In the genomic region with DNA sequence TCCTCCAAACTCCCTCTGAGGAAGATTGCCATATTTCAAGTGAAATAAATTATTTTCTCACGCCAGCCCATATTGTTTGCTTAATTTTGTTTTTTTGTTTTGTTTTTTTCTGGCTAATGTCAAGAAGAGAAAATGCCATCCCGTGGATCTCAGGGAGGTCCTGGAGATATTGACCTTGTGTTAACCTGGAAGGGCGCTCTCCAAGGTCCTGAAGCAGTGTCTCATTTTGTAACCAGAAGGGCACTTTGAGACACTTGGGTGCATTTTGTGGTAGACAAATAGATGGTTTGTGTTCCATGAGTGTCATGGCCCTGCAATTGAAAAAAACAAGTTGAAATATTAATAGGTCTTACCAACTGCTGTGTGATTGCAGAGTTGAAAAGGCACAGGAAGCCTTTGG, we compare ENCODE assay signal across 4 cellular contexts.
TF ChIP-seq lines count a peak whose summit lies in the region.

No MANE protein-coding gene starts in this region.

TF ChIP-seq in SK-N-SH, 30 proteins besides CTCF, POLR2A, EP300 and RAD21:
- TF ChIP-seq REST (IDR thresholded peaks at IDR 0.05; ENCODE audit: low read depth, low read length) (peak; percentile 78; the same call in 1 of the 2 replicates), NFIC (IDR thresholded peaks at IDR 0.05; ENCODE audit: borderline replicate concordance) (no peak)

TF ChIP-seq in SK-N-SH treated with all-trans-retinoic acid at 6 μM for 48 hours, 23 proteins besides CTCF, POLR2A, EP300 and RAD21:
- TF ChIP-seq, protein P1, sequence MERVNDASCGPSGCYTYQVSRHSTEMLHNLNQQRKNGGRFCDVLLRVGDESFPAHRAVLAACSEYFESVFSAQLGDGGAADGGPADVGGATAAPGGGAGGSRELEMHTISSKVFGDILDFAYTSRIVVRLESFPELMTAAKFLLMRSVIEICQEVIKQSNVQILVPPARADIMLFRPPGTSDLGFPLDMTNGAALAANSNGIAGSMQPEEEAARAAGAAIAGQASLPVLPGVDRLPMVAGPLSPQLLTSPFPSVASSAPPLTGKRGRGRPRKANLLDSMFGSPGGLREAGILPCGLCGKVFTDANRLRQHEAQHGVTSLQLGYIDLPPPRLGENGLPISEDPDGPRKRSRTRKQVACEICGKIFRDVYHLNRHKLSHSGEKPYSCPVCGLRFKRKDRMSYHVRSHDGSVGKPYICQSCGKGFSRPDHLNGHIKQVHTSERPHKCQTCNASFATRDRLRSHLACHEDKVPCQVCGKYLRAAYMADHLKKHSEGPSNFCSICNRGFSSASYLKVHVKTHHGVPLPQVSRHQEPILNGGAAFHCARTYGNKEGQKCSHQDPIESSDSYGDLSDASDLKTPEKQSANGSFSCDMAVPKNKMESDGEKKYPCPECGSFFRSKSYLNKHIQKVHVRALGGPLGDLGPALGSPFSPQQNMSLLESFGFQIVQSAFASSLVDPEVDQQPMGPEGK (CRISPR knock-in tag; IDR thresholded peaks at IDR 0.05; ENCODE audit: borderline replicate concordance) = no peak
- TF ChIP-seq GLIS3 (CRISPR knock-in tag; IDR thresholded peaks at IDR 0.05) (no peak), RARB (CRISPR knock-in tag; IDR thresholded peaks at IDR 0.05) (no peak), OSR1 (CRISPR knock-in tag; IDR thresholded peaks at IDR 0.05) (no peak), SNAI2 (CRISPR knock-in tag; IDR thresholded peaks at IDR 0.05) (no peak), ZFP30 (CRISPR knock-in tag; IDR thresholded peaks at IDR 0.05) (no peak), BACH2 (CRISPR knock-in tag; IDR thresholded peaks at IDR 0.05; ENCODE audit: borderline replicate concordance) (no peak), CSRNP3 (CRISPR knock-in tag; IDR thresholded peaks at IDR 0.05) (no peak), ISL1 (CRISPR knock-in tag; IDR thresholded peaks at IDR 0.05) (no peak), ZNF8 (CRISPR knock-in tag; IDR thresholded peaks at IDR 0.05) (no peak), PPARA (CRISPR knock-in tag; IDR thresholded peaks at IDR 0.05; ENCODE audit: borderline replicate concordance) (no peak), TCF4 (CRISPR knock-in tag; IDR thresholded peaks at IDR 0.05; ENCODE audit: borderline replicate concordance) (no peak), ZNF70 (CRISPR knock-in tag; IDR thresholded peaks at IDR 0.05) (no peak), CSDC2 (CRISPR knock-in tag; IDR thresholded peaks at IDR 0.05) (no peak)
- TF ChIP-seq, protein P2, sequence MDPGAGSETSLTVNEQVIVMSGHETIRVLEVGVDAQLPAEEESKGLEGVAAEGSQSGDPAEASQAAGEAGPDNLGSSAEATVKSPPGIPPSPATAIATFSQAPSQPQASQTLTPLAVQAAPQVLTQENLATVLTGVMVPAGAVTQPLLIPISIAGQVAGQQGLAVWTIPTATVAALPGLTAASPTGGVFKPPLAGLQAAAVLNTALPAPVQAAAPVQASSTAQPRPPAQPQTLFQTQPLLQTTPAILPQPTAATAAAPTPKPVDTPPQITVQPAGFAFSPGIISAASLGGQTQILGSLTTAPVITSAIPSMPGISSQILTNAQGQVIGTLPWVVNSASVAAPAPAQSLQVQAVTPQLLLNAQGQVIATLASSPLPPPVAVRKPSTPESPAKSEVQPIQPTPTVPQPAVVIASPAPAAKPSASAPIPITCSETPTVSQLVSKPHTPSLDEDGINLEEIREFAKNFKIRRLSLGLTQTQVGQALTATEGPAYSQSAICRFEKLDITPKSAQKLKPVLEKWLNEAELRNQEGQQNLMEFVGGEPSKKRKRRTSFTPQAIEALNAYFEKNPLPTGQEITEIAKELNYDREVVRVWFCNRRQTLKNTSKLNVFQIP (CRISPR knock-in tag; IDR thresholded peaks at IDR 0.05; ENCODE audit: borderline replicate concordance, low read depth) = no peak

TF ChIP-seq in HEK293T, 16 proteins besides CTCF, POLR2A, EP300 and RAD21 (continued from another document):
- TF ChIP-seq, protein P3, sequence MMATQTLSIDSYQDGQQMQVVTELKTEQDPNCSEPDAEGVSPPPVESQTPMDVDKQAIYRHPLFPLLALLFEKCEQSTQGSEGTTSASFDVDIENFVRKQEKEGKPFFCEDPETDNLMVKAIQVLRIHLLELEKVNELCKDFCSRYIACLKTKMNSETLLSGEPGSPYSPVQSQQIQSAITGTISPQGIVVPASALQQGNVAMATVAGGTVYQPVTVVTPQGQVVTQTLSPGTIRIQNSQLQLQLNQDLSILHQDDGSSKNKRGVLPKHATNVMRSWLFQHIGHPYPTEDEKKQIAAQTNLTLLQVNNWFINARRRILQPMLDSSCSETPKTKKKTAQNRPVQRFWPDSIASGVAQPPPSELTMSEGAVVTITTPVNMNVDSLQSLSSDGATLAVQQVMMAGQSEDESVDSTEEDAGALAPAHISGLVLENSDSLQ (IDR thresholded peaks at IDR 0.05) = no peak
- TF ChIP-seq SP1 (IDR thresholded peaks at IDR 0.05) = no peak
- no peak for TF ChIP-seq TARDBP (IDR thresholded peaks at IDR 0.05)
- TF ChIP-seq HDGF (IDR thresholded peaks at IDR 0.05; ENCODE audit: borderline replicate concordance) = no peak
- no peak for TF ChIP-seq FOXM1 (IDR thresholded peaks at IDR 0.05; ENCODE audit: borderline replicate concordance)
- no peak for TF ChIP-seq ELF4 (IDR thresholded peaks at IDR 0.05)
- no peak for TF ChIP-seq FOXK2 (IDR thresholded peaks at IDR 0.05)
- TF ChIP-seq ZNF384 (IDR thresholded peaks at IDR 0.05) = no peak
- no peak for TF ChIP-seq LEF1 (IDR thresholded peaks at IDR 0.05; ENCODE audit: borderline replicate concordance)
TF ChIP-seq in HEK293T: peak in this region for 0.

TF ChIP-seq in HepG2, 621 proteins besides CTCF, POLR2A, EP300 and RAD21 (continued from another document and continues in another):
- TF ChIP-seq ZNF513 (CRISPR knock-in tag; conservative IDR thresholded peaks at IDR 0.05) = no peak
- no peak for TF ChIP-seq ZNF569 (CRISPR knock-in tag; IDR thresholded peaks at IDR 0.05; ENCODE audit: borderline replicate concordance)
- no peak for TF ChIP-seq HIVEP1 (CRISPR knock-in tag; IDR thresholded peaks at IDR 0.05)
- TF ChIP-seq MTF1 (CRISPR knock-in tag; IDR thresholded peaks at IDR 0.05) = no peak
- TF ChIP-seq, protein P4, sequence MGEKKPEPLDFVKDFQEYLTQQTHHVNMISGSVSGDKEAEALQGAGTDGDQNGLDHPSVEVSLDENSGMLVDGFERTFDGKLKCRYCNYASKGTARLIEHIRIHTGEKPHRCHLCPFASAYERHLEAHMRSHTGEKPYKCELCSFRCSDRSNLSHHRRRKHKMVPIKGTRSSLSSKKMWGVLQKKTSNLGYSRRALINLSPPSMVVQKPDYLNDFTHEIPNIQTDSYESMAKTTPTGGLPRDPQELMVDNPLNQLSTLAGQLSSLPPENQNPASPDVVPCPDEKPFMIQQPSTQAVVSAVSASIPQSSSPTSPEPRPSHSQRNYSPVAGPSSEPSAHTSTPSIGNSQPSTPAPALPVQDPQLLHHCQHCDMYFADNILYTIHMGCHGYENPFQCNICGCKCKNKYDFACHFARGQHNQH (CRISPR knock-in tag; IDR thresholded peaks at IDR 0.05) = 0 out of 2 replicates have a peak, but pooled peaks have one; percentile 24
- TF ChIP-seq SATB2 (CRISPR knock-in tag; IDR thresholded peaks at IDR 0.05) = 0 out of 2 replicates have a peak, but pooled peaks have one; percentile 29
- 0 out of 2 replicates have a peak, but pooled peaks have one; percentile 27 for TF ChIP-seq BRCA1 (CRISPR knock-in tag; IDR thresholded peaks at IDR 0.05)
- no peak for TF ChIP-seq HES4 (CRISPR knock-in tag; IDR thresholded peaks at IDR 0.05; ENCODE audit: borderline replicate concordance)
- TF ChIP-seq NFATC3 (CRISPR knock-in tag; IDR thresholded peaks at IDR 0.05) = no peak
- peak; percentile 44; the same call in 1 of the 2 replicates for TF ChIP-seq RXRB (CRISPR knock-in tag; IDR thresholded peaks at IDR 0.05; ENCODE audit: borderline replicate concordance)
- TF ChIP-seq CHD4 (IDR thresholded peaks at IDR 0.05; ENCODE audit: borderline replicate concordance, low read length) = no peak
- TF ChIP-seq ZNF230 (CRISPR knock-in tag; IDR thresholded peaks at IDR 0.05) = no peak
- TF ChIP-seq KAT8 (CRISPR knock-in tag; IDR thresholded peaks at IDR 0.05) = no peak
- no peak for TF ChIP-seq HNRNPL (IDR thresholded peaks at IDR 0.05; ENCODE audit: low read depth, low read length)
- no peak for TF ChIP-seq PAX8 (CRISPR knock-in tag; IDR thresholded peaks at IDR 0.05; ENCODE audit: borderline replicate concordance)
- TF ChIP-seq HDAC2 (CRISPR knock-in tag; IDR thresholded peaks at IDR 0.05) = no peak
- TF ChIP-seq, protein P5, sequence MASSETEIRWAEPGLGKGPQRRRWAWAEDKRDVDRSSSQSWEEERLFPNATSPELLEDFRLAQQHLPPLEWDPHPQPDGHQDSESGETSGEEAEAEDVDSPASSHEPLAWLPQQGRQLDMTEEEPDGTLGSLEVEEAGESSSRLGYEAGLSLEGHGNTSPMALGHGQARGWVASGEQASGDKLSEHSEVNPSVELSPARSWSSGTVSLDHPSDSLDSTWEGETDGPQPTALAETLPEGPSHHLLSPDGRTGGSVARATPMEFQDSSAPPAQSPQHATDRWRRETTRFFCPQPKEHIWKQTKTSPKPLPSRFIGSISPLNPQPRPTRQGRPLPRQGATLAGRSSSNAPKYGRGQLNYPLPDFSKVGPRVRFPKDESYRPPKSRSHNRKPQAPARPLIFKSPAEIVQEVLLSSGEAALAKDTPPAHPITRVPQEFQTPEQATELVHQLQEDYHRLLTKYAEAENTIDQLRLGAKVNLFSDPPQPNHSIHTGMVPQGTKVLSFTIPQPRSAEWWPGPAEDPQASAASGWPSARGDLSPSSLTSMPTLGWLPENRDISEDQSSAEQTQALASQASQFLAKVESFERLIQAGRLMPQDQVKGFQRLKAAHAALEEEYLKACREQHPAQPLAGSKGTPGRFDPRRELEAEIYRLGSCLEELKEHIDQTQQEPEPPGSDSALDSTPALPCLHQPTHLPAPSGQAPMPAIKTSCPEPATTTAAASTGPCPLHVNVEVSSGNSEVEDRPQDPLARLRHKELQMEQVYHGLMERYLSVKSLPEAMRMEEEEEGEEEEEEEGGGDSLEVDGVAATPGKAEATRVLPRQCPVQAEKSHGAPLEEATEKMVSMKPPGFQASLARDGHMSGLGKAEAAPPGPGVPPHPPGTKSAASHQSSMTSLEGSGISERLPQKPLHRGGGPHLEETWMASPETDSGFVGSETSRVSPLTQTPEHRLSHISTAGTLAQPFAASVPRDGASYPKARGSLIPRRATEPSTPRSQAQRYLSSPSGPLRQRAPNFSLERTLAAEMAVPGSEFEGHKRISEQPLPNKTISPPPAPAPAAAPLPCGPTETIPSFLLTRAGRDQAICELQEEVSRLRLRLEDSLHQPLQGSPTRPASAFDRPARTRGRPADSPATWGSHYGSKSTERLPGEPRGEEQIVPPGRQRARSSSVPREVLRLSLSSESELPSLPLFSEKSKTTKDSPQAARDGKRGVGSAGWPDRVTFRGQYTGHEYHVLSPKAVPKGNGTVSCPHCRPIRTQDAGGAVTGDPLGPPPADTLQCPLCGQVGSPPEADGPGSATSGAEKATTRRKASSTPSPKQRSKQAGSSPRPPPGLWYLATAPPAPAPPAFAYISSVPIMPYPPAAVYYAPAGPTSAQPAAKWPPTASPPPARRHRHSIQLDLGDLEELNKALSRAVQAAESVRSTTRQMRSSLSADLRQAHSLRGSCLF (CRISPR knock-in tag; IDR thresholded peaks at IDR 0.05; ENCODE audit: borderline replicate concordance) = no peak
- no peak for TF ChIP-seq ZNF737 (CRISPR knock-in tag; IDR thresholded peaks at IDR 0.05; ENCODE audit: borderline replicate concordance)
- TF ChIP-seq FOXA3 (CRISPR knock-in tag; IDR thresholded peaks at IDR 0.05) = 0 out of 2 replicates have a peak, but pooled peaks have one; percentile 20
- TF ChIP-seq KAT7 (CRISPR knock-in tag; IDR thresholded peaks at IDR 0.05; ENCODE audit: borderline replicate concordance) = no peak
- no peak for TF ChIP-seq ZNF564 (CRISPR knock-in tag; IDR thresholded peaks at IDR 0.05)
- no peak for TF ChIP-seq GTF3A (CRISPR knock-in tag; conservative IDR thresholded peaks at IDR 0.05)
- TF ChIP-seq SRSF1 (optimal IDR thresholded peaks at IDR 0.05; ENCODE audit: low read depth, low read length) = no peak
- no peak for TF ChIP-seq ZBTB7B (CRISPR knock-in tag; IDR thresholded peaks at IDR 0.05)
- TF ChIP-seq NCOA1 (CRISPR knock-in tag; IDR thresholded peaks at IDR 0.05) = no peak
- TF ChIP-seq, protein P6, sequence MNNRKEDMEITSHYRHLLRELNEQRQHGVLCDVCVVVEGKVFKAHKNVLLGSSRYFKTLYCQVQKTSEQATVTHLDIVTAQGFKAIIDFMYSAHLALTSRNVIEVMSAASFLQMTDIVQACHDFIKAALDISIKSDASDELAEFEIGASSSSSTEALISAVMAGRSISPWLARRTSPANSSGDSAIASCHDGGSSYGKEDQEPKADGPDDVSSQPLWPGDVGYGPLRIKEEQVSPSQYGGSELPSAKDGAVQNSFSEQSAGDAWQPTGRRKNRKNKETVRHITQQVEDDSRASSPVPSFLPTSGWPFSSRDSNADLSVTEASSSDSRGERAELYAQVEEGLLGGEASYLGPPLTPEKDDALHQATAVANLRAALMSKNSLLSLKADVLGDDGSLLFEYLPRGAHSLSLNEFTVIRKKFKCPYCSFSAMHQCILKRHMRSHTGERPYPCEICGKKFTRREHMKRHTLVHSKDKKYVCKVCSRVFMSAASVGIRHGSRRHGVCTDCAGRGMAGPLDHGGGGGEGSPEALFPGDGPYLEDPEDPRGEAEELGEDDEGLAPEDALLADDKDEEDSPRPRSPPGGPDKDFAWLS (CRISPR knock-in tag; IDR thresholded peaks at IDR 0.05; ENCODE audit: borderline replicate concordance) = no peak
- no peak for TF ChIP-seq PCBP1 (IDR thresholded peaks at IDR 0.05; ENCODE audit: borderline replicate concordance, low read depth, low read length)
- peak; percentile 53; the same call in 1 of the 2 replicates for TF ChIP-seq ERF (CRISPR knock-in tag; IDR thresholded peaks at IDR 0.05)
- TF ChIP-seq, protein P7, sequence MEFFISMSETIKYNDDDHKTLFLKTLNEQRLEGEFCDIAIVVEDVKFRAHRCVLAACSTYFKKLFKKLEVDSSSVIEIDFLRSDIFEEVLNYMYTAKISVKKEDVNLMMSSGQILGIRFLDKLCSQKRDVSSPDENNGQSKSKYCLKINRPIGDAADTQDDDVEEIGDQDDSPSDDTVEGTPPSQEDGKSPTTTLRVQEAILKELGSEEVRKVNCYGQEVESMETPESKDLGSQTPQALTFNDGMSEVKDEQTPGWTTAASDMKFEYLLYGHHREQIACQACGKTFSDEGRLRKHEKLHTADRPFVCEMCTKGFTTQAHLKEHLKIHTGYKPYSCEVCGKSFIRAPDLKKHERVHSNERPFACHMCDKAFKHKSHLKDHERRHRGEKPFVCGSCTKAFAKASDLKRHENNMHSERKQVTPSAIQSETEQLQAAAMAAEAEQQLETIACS (CRISPR knock-in tag; IDR thresholded peaks at IDR 0.05) = no peak
- TF ChIP-seq ZNF224 (CRISPR knock-in tag; IDR thresholded peaks at IDR 0.05) = no peak
